ENCODE assay signal across 21 cellular contexts in genomic region chr6:27994616-27995015, GRCh38. TPM values are rescaled to one million over a fixed set of nuclear protein-coding genes. Genes with fewer than 3 reads are reported as not detected.
DNase-seq lines count a peak whose midpoint lies in the region; ATAC-seq, FAIRE-seq and TF ChIP-seq lines count a peak whose summit lies in the region.
"Had no signal": no experiment of that assay in that cellular context is flagged by ENCODE, and none has a peak within 500 bp of the region (broad histone marks: within the 10 kb centered on the region; RNA-seq: fewer than 3 reads in every experiment).

No MANE protein-coding gene starts in this region.

- H3K4me1 Mint-ChIP-seq in nephron = peaks cover 10% of the 10 kb centered on the region
- H3K4me1 Mint-ChIP-seq: B cell had no signal

- no peaks in the 10 kb centered on the region for H4K20me1 ChIP-seq in OCI-LY7 (ENCODE audit: insufficient read depth, low read length)

- H3K36me3 ChIP-seq in OCI-LY7 (ENCODE audit: insufficient read depth, low read length) = no peaks in the 10 kb centered on the region
- H3K36me3 ChIP-seq: HAP-1 had no signal

- FAIRE-seq in endometrium (lab: Jason Lieb, UNC) = peak; percentile 98
- FAIRE-seq: D721Med, G401.6, GM12891, GM19239 had no signal

- H3K4me3 ChIP-seq in OCI-LY7 (ENCODE audit: low read depth, low read length, poor library complexity, severe bottlenecking) = no peak overlapping the region
- H3K4me3 ChIP-seq: GM23248, HAP-1 had no signal

- H3K9me2 ChIP-seq in OCI-LY7 (ENCODE audit: insufficient read depth, low read length) = no peaks in the 10 kb centered on the region

- H2AFZ ChIP-seq in OCI-LY7 (ENCODE audit: low read length) = 0 out of 2 replicates have a peak overlapping the region, but pooled peaks have one; percentile 10
- H2AFZ ChIP-seq: GM23248 had no signal

- H3K4me2 ChIP-seq in OCI-LY7 (ENCODE audit: low read length) = no peak overlapping the region

- H3K4me1 ChIP-seq in OCI-LY7 (ENCODE audit: insufficient read depth, low read length, poor library complexity, severe bottlenecking) = no peaks in the 10 kb centered on the region
- H3K4me1 ChIP-seq: Caco-2, HAP-1 had no signal

- H3K36me3 Mint-ChIP-seq in nephron (ENCODE audit: low read depth) = no peaks in the 10 kb centered on the region
- H3K36me3 Mint-ChIP-seq in activated naive CD4-positive, alpha-beta T cell treated with anti-CD3 and anti-CD28 coated beads, Interleukin-2, amount 50 U/mL, for 72 hours = no peaks in the 10 kb centered on the region

- peaks cover 5% of the 10 kb centered on the region for H3K27me3 Mint-ChIP-seq in nephron (ENCODE audit: low read depth)

- intact Hi-C loops in OCI-LY7 (cut with micrococcal nuclease; ENCODE audit: unreplicated experiment) = no loop called here

- CTCF ChIA-PET in OCI-LY7 (lab: Charles Lee; ENCODE audit: unreplicated experiment) = no interaction called here

- BruUV-seq in OCI-LY7 (replicated peaks; lab: Mats Ljungman, UMichigan) = no TSS peak

- no peaks in the 10 kb centered on the region for H3K79me2 ChIP-seq in OCI-LY7 (ENCODE audit: insufficient read depth, low read depth, low read length)

- POLR2A ChIA-PET in OCI-LY7 (lab: Charles Lee) = interaction anchor here (0.7 to 1.2 kb wide), 2 partner anchors 8 to 65 kb away, joined by 3 to 4 read pairs; no protein-coding TSS in a partner anchor

- H3K9me3 Mint-ChIP-seq in nephron = no peaks in the 10 kb centered on the region
- H3K9me3 Mint-ChIP-seq in activated naive CD4-positive, alpha-beta T cell treated with anti-CD3 and anti-CD28 coated beads, Interleukin-2, amount 50 U/mL, for 72 hours = no peaks in the 10 kb centered on the region
- H3K9me3 Mint-ChIP-seq: CD4-positive, alpha-beta T cell had no signal

- TF ChIP-seq CTCF in OCI-LY7 (conservative IDR thresholded peaks at IDR 0.05; ENCODE audit: low read length) = no peak
- no peak for TF ChIP-seq CTCF in nephron (IDR thresholded peaks at IDR 0.05; ENCODE audit: unreplicated experiment in 3 of 3)

- H3K4me3 Mint-ChIP-seq in nephron = no peak overlapping the region
- H3K4me3 Mint-ChIP-seq: B cell; CD4-positive, alpha-beta T cell had no signal

- no peaks in the 10 kb centered on the region for H3K9me3 ChIP-seq in OCI-LY7 (ENCODE audit: low read length)
- H3K9me3 ChIP-seq: Caco-2, HAP-1 had no signal

- peak overlapping the region in 2 of 3 experiments; percentile 50 to 89 for H3K27ac Mint-ChIP-seq in nephron
- no peak overlapping the region for H3K27ac Mint-ChIP-seq in activated naive CD4-positive, alpha-beta T cell treated with anti-CD3 and anti-CD28 coated beads, Interleukin-2, amount 50 U/mL, for 72 hours
- H3K27ac Mint-ChIP-seq: B cell; CD4-positive, alpha-beta T cell had no signal

- H3K27ac ChIP-seq in OCI-LY7 (ENCODE audit: low read depth, low read length, poor library complexity, severe bottlenecking) = no peak overlapping the region
- H3K27ac ChIP-seq: C4-2B, GM23248, HL-60 had no signal

- ATAC-seq in activated naive CD4-positive, alpha-beta T cell treated with anti-CD3 and anti-CD28 coated beads, Interleukin-2, amount 50 U/mL, for 72 hours = no peak
- no peak for ATAC-seq in GM21423 (IDR thresholded peaks at IDR 0.05; ENCODE audit: unreplicated experiment)

- no peak for DNase-seq in OCI-LY7 (ENCODE audit: low spot score)
- DNase-seq in fibroblast of peridontal ligament (ENCODE audit: extremely low read depth) = peak; percentile 65
- DNase-seq in activated naive CD4-positive, alpha-beta T cell treated with anti-CD3 and anti-CD28 coated beads, Interleukin-2, amount 50 U/mL, for 72 hours (ENCODE audit: low spot score in 2 of 2) = no peak
- no peak for DNase-seq in LoVo (ENCODE audit: low spot score)
- DNase-seq: 8988T; Caco-2; CD4-positive, alpha-beta T cell; GM23248 had no signal

RNA-seq across cellular contexts. Expression of gene OR2B6, which starts 37.6 kb away (rescaled TPM):
- 0.35 and 0.75 TPM in 2 replicates for total RNA-seq in OCI-LY7 (2014; rRNA removed; shearing (Covaris generic))
- not detected in 2 replicates for total RNA-seq in OCI-LY7 (2022)
- not detected for total RNA-seq in activated naive CD4-positive, alpha-beta T cell treated with anti-CD3 and anti-CD28 coated beads, Interleukin-2, amount 50 U/mL, for 72 hours
- total RNA-seq: B cell; Caco-2; CD4-positive, alpha-beta T cell; GM23248; H4; HT1080 had no signal

Comparison
In these comparisons a context has a peak if more than half of its experiments do, and no peak if none do; other contexts are left out.
1. H3K27ac Mint-ChIP-seq: peak in nephron (2 of 3); none in activated naive CD4-positive, alpha-beta T cell treated with anti-CD3 and anti-CD28 coated beads, Interleukin-2, amount 50 U/mL, for 72 hours (0 of 2).